Comparison of ENCODE assay signal across 14 cellular contexts in genomic region chr11:26231252-26231661, GRCh38.
DNase-seq lines count a peak whose midpoint lies in the region; ATAC-seq and TF ChIP-seq lines count a peak whose summit lies in the region.
"Had no signal": no experiment of that assay in that cellular context is flagged by ENCODE, and none has a peak within 500 bp of the region (broad histone marks: within the 10 kb centered on the region; RNA-seq: fewer than 3 reads in every experiment).

No MANE protein-coding gene starts in this region.

- H3K56ac ChIP-seq in IMR-90 (ENCODE audit: extremely low read depth, insufficient read depth, low read length), result no peak overlapping the region

- peaks cover 3% of the 10 kb centered on the region; the same call in 1 of the 2 replicates for H3K9me1 ChIP-seq in IMR-90 (ENCODE audit: insufficient read depth, low read length)

- H2BK12ac ChIP-seq in mesenchymal stem cell (ENCODE audit: low read length in 2 of 2), result no peak overlapping the region

- 0 out of 2 replicates have a peak overlapping the region, but pooled peaks have one; percentile 60 for H4K5ac ChIP-seq in IMR-90 (ENCODE audit: low read depth, low read length)

- H2BK5ac ChIP-seq in IMR-90 (ENCODE audit: low read depth, low read length, poor library complexity, severe bottlenecking), result peak overlapping the region; percentile 81
- no peak overlapping the region for H2BK5ac ChIP-seq in mesenchymal stem cell (ENCODE audit: low read depth, low read length, poor library complexity, severe bottlenecking)

- peak; percentile 22 for DNase-seq in Daoy (ENCODE audit: low read depth)
- DNase-seq in IMR-90, result peak; percentile 94
- peak; percentile 71 for DNase-seq in choroid plexus epithelial cell (ENCODE audit: low read depth)
- peak; percentile 29 for DNase-seq in mesenchymal stem cell
- DNase-seq in dorsolateral prefrontal cortex, result no peak
- DNase-seq in SIG-M5 treated with dmso at 0.1 percent for 504 hours (lab: John Stamatoyannopoulos, UW; ENCODE audit: unreplicated experiment), result no peak
- no peak for DNase-seq in NCI-H446 treated with DMSO at 0.1 percent for 48 hours (lab: John Stamatoyannopoulos, UW)
- DNase-seq in heart left ventricle, result no peak
- DNase-seq: activated CD4-positive, alpha-beta T cell treated with anti-CD3 and anti-CD28 coated beads, Interleukin-2, amount 50 U/mL, for 4 hours; C1 segment of cervical spinal cord; NCI-H1105 treated with DMSO at 0.1 percent for 48 hours; stimulated activated CD4-positive, alpha-beta T cell treated with anti-CD3 and anti-CD28 coated beads, Interleukin-4, amount 100 ng/mL, for 1 hour had no signal

- H4K91ac ChIP-seq in IMR-90 (ENCODE audit: insufficient read depth, low read depth, low read length), result peak overlapping the region; percentile 67
- H4K91ac ChIP-seq in mesenchymal stem cell (ENCODE audit: low read length), result no peak overlapping the region

- no peaks in the 10 kb centered on the region for H3K27me3 ChIP-seq in IMR-90 (ENCODE audit: control insufficient read depth, insufficient read depth, low read length)
- no peaks in the 10 kb centered on the region for H3K27me3 ChIP-seq in mesenchymal stem cell (ENCODE audit: control insufficient read depth in 1 of 2, insufficient read depth in 1 of 2, low read length in 2 of 2)
- H3K27me3 ChIP-seq in dorsolateral prefrontal cortex, result no peaks in the 10 kb centered on the region
- no peaks in the 10 kb centered on the region for H3K27me3 ChIP-seq in heart left ventricle

- H3K4ac ChIP-seq in IMR-90 (ENCODE audit: low read depth, low read length) (peak overlapping the region; percentile 26; the same call in 1 of the 2 replicates), mesenchymal stem cell (ENCODE audit: low read depth in 1 of 2, low read length in 2 of 2) (no peak overlapping the region)

- no peaks in the 10 kb centered on the region for H3K36me3 ChIP-seq in IMR-90 (ENCODE audit: control insufficient read depth, insufficient read depth, low read length)
- no peaks in the 10 kb centered on the region for H3K36me3 ChIP-seq in mesenchymal stem cell (ENCODE audit: control insufficient read depth in 1 of 2, insufficient read depth in 2 of 2, low read depth in 1 of 2, low read length in 2 of 2)
- no peaks in the 10 kb centered on the region for H3K36me3 ChIP-seq in heart left ventricle
- H3K36me3 ChIP-seq: HAP-1 had no signal

- 0 out of 2 replicates have a peak overlapping the region, but pooled peaks have one; percentile 10 for H2AK5ac ChIP-seq in IMR-90 (ENCODE audit: low read depth, low read length)
- no peak overlapping the region for H2AK5ac ChIP-seq in mesenchymal stem cell (ENCODE audit: low read length, severe bottlenecking)

- no peak overlapping the region for H3K23ac ChIP-seq in IMR-90 (ENCODE audit: low read depth, low read length)
- no peak overlapping the region for H3K23ac ChIP-seq in mesenchymal stem cell (ENCODE audit: low read length in 2 of 2)

- POLR2A ChIA-PET in IMR-90 (lab: Charles Lee; ENCODE audit: unreplicated experiment), result no interaction called here

- H3K4me1 ChIP-seq in IMR-90 (ENCODE audit: control insufficient read depth, insufficient read depth, low read length), result peaks cover 19% of the 10 kb centered on the region
- H3K4me1 ChIP-seq in mesenchymal stem cell (ENCODE audit: control insufficient read depth, insufficient read depth, low read depth, low read length), result no peaks in the 10 kb centered on the region
- H3K4me1 ChIP-seq in heart left ventricle, result no peaks in the 10 kb centered on the region
- H3K4me1 ChIP-seq: HAP-1 had no signal

- H2AFZ ChIP-seq in IMR-90 (replicated peaks; ENCODE audit: low read length, poor library complexity) (no peak overlapping the region), mesenchymal stem cell (ENCODE audit: low read depth, low read length) (no peak overlapping the region)

- no peak overlapping the region for H3K4me3 ChIP-seq in IMR-90 (ENCODE audit: insufficient read depth, low read depth, low read length)
- no peak overlapping the region for H3K4me3 ChIP-seq in choroid plexus epithelial cell (ENCODE audit: low read depth, low read length)
- H3K4me3 ChIP-seq in mesenchymal stem cell (ENCODE audit: insufficient read depth in 1 of 2, low read depth in 1 of 2, low read length in 2 of 2), result no peak overlapping the region
- H3K4me3 ChIP-seq in dorsolateral prefrontal cortex, result no peak overlapping the region
- no peak overlapping the region for H3K4me3 ChIP-seq in heart left ventricle
- H3K4me3 ChIP-seq: HAP-1 had no signal

- dilution Hi-C loops in IMR-90 (cut with HindIII; ENCODE audit: low sequenced_read_pairs, unreplicated experiment), result no loop called here

- H2BK15ac ChIP-seq in IMR-90 (ENCODE audit: low read depth, low read length) (peak overlapping the region; percentile 38; the same call in 1 of the 3 replicates), mesenchymal stem cell (ENCODE audit: low read depth, poor library complexity, severe bottlenecking) (no peak overlapping the region)

- H3K9ac ChIP-seq in IMR-90 (ENCODE audit: low read depth, low read length), result no peak overlapping the region
- no peak overlapping the region for H3K9ac ChIP-seq in mesenchymal stem cell (ENCODE audit: low read length)

- peak overlapping the region; percentile 63 for H3K27ac ChIP-seq in IMR-90 (ENCODE audit: insufficient read depth, low read length)
- H3K27ac ChIP-seq in mesenchymal stem cell (ENCODE audit: low read length, poor library complexity, severe bottlenecking), result no peak overlapping the region
- H3K27ac ChIP-seq in dorsolateral prefrontal cortex, result no peak overlapping the region
- no peak overlapping the region for H3K27ac ChIP-seq in heart left ventricle

- H2AK9ac ChIP-seq in IMR-90 (replicated peaks; ENCODE audit: low read depth, low read length, poor library complexity), result no peak overlapping the region

- ATAC-seq in IMR-90 (ENCODE audit: low read depth) (peak; percentile 64), heart left ventricle (no peak)
- ATAC-seq: stimulated activated effector memory CD8-positive, alpha-beta T cell treated with anti-CD3 and anti-CD28 coated beads, Interleukin-12 subunit alpha, Interleukin-12 subunit beta, amount 100 ng/mL, for 72 hours had no signal

- no peak for TF ChIP-seq RAD21 in IMR-90 (IDR thresholded peaks at IDR 0.05; ENCODE audit: low read length)

- H4K8ac ChIP-seq in IMR-90 (ENCODE audit: low read depth in 2 of 2, low read length in 2 of 2) (peak overlapping the region in 1 of 2 experiments; percentile 83; a peak in 2 of 4 replicates), mesenchymal stem cell (ENCODE audit: low read length) (no peak overlapping the region)

- WGBS in IMR-90 (ENCODE audit: extremely low coverage in 2 of 2, insufficient read length in 1 of 2), 2 experiments, result no CpG with 5 or more reads among the region's 3 CpGs
- 44% methylated on average over 1 of the region's 3 CpGs for WGBS in mesenchymal stem cell
- WGBS in heart left ventricle, 4 donors, result 19 to 70% (median 69%) methylated on average over 3 of the region's 3 CpGs

- H3K18ac ChIP-seq in IMR-90 (ENCODE audit: low read depth, low read length), result peak overlapping the region; percentile 66
- no peak overlapping the region for H3K18ac ChIP-seq in mesenchymal stem cell (ENCODE audit: low read depth in 1 of 2, low read length in 2 of 2)

- TF ChIP-seq CTCF in IMR-90 (conservative IDR thresholded peaks at IDR 0.05; ENCODE audit: low read depth, low read length) (no peak), choroid plexus epithelial cell (conservative IDR thresholded peaks at IDR 0.05; ENCODE audit: low read depth, low read length) (no peak), dorsolateral prefrontal cortex (IDR thresholded peaks at IDR 0.05 in 54 of 56, conservative IDR thresholded peaks at IDR 0.05 in 2 of 56; ENCODE audit: low read depth in 1 of 56, partially characterized antibody in 56 of 56) (no peak), heart left ventricle (IDR thresholded peaks at IDR 0.05) (no peak)

- H4K20me1 ChIP-seq in IMR-90 (ENCODE audit: insufficient read depth, low read length), result no peaks in the 10 kb centered on the region

- no peak overlapping the region for H3K14ac ChIP-seq in IMR-90 (replicated peaks; ENCODE audit: low read depth, low read length)
- H3K14ac ChIP-seq in mesenchymal stem cell (ENCODE audit: low read length in 2 of 2), result no peak overlapping the region

- H3K9me3 ChIP-seq in IMR-90 (ENCODE audit: control insufficient read depth, insufficient read depth, low read length), result no peaks in the 10 kb centered on the region
- H3K9me3 ChIP-seq in mesenchymal stem cell (ENCODE audit: control insufficient read depth, low read length), result no peaks in the 10 kb centered on the region
- H3K9me3 ChIP-seq in heart left ventricle, result no peaks in the 10 kb centered on the region
- H3K9me3 ChIP-seq: HAP-1 had no signal

- in situ Hi-C loops in IMR-90 (cut with MboI; ENCODE audit: low sequenced_read_pairs), result no loop called here

- intact Hi-C loops in IMR-90 (cut with micrococcal nuclease), result no loop called here
- intact Hi-C loops in dorsolateral prefrontal cortex (cut with DNase I), result no loop called here
- intact Hi-C loops in heart left ventricle (cut with DNase I), result loop anchor here in 1 of 10 donors (5.0 kb wide), 1 partner anchor 249 kb away; no protein-coding TSS in a partner anchor

- no peaks in the 10 kb centered on the region for H3K79me1 ChIP-seq in IMR-90 (ENCODE audit: low read depth in 1 of 2, low read length in 2 of 2)
- H3K79me1 ChIP-seq in mesenchymal stem cell (replicated peaks; ENCODE audit: low read length, poor library complexity, severe bottlenecking), result no peaks in the 10 kb centered on the region

- BruUV-seq in IMR-90 (replicated peaks; lab: Mats Ljungman, UMichigan), result no TSS peak

- CTCF ChIA-PET in IMR-90 (lab: Yijun Ruan, JAX), result interaction anchor here (0.6 to 1.3 kb wide), 2 partner anchors 249 to 1870 kb away, joined by 3 to 4 read pairs; no protein-coding TSS in a partner anchor

- TF ChIP-seq POLR2A in IMR-90 (IDR thresholded peaks at IDR 0.05; ENCODE audit: low read depth, low read length) (no peak), heart left ventricle (IDR thresholded peaks at IDR 0.05) (no peak)

- H2BK20ac ChIP-seq in IMR-90 (ENCODE audit: low read depth, low read length), result peak overlapping the region; percentile 50; the same call in 1 of the 2 replicates

- H2BK120ac ChIP-seq in IMR-90 (ENCODE audit: low read depth, low read length) (peak overlapping the region; percentile 48), mesenchymal stem cell (ENCODE audit: low read depth, low read length) (no peak overlapping the region)

- H3K4me2 ChIP-seq in IMR-90 (ENCODE audit: low read depth, low read length) (peak overlapping the region; percentile 23; the same call in 1 of the 2 replicates), mesenchymal stem cell (ENCODE audit: low read length, poor library complexity, severe bottlenecking) (no peak overlapping the region)

TF ChIP-seq in IMR-90, 13 proteins besides CTCF, POLR2A, EP300 and RAD21:
- TF ChIP-seq BHLHE40 (IDR thresholded peaks at IDR 0.05; ENCODE audit: low read depth, low read length), result peak; percentile 1; the same call in 1 of the 2 replicates
- TF ChIP-seq FOS (IDR thresholded peaks at IDR 0.05; ENCODE audit: low read depth, low read length), result peak; percentile 88
- no peak for TF ChIP-seq MAZ (IDR thresholded peaks at IDR 0.05; ENCODE audit: borderline replicate concordance, low read depth, low read length)

Comparison
In these comparisons a context has a peak if more than half of its experiments do, and no peak if none do; other contexts are left out.
1. DNase-seq: peak in Daoy (single experiment), IMR-90 (single experiment), choroid plexus epithelial cell (single experiment) and mesenchymal stem cell (single experiment); none in dorsolateral prefrontal cortex (0 of 10), SIG-M5 treated with dmso at 0.1 percent for 504 hours (single experiment), NCI-H446 treated with DMSO at 0.1 percent for 48 hours (single experiment) and heart left ventricle (0 of 5).